Comparison of ENCODE assay signal across 8 cellular contexts in the genomic region with DNA sequence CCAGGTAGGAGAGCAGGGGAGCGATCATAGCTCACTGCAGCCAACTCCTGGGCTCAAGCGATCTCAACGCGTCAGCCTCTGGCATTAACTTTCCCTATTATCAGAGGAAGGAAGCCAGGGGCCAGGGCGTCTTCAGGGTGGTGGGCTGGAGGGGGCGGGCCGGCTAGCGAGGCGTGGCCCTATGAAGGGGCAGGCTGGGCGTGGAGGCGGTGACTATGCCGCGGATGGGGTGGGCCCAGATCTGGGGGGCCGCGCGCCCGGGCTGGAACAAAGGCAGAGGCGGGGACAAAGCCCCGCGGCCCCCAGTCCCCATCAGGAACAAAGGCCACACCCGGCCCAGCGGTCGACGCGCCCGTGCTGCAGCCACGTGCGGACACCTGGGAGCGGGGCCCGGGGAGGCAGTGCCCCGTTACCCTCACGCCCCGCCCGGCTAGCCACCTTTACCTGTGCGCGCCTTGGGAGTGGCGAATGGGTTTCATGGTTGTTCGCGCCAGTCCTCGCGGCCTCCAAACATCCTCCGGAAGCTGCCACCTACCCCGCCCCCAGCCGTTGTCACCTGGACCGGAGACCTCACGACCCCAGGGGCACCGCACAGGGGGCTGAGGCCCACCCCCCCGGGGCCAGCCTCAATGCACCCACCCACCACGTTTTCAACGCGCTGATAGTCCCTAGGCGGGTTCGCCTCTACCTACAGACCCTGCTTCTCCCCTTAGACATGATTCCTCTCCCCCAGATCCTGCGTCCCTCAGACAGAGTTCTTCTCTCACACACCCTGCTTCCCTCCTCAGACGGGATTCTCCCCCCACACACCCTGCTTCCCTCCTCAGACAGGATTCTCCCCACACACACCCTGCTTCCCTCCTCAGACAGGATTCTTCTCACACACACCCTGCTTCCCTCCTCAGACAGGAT. TPM values are rescaled to one million over a fixed set of nuclear protein-coding genes. Genes with fewer than 3 reads are reported as not detected.
DNase-seq lines count a peak whose midpoint lies in the region; TF ChIP-seq lines count a peak whose summit lies in the region.

No MANE protein-coding gene starts in this region.

- TF ChIP-seq EP300 in Ishikawa (IDR thresholded peaks at IDR 0.05; ENCODE audit: borderline replicate concordance), result no peak

- H2AFZ ChIP-seq in ACC112 (ENCODE audit: low read length, unreplicated experiment), result peak overlapping the region; percentile 7

- H3K9me3 ChIP-seq in iPS-18a (ENCODE audit: control insufficient read depth, low read depth, low read length) (no peaks in the 10 kb centered on the region), MG63 (no peaks in the 10 kb centered on the region)

- peak overlapping the region; percentile 51 for H3K4me3 ChIP-seq in ACC112 (ENCODE audit: low read depth, low read length)
- H3K4me3 ChIP-seq in iPS-18a (ENCODE audit: low read length), result peak overlapping the region; percentile 59
- no peak overlapping the region for H3K4me3 ChIP-seq in MG63

- peak overlapping the region; percentile 86 for H3K9ac ChIP-seq in iPS-18a (ENCODE audit: low read length)

- H3K4me1 ChIP-seq in ACC112 (ENCODE audit: control insufficient read depth, insufficient read depth, low read length, unreplicated experiment) (no peaks in the 10 kb centered on the region), iPS-18a (ENCODE audit: control insufficient read depth, low read depth, low read length) (peaks cover 5% of the 10 kb centered on the region)

- H3K79me2 ChIP-seq in ACC112 (ENCODE audit: control insufficient read depth, insufficient read depth, low read length, unreplicated experiment), result no peaks in the 10 kb centered on the region

- no peak overlapping the region for H3K27ac ChIP-seq in ACC112 (ENCODE audit: low read depth, low read length)
- H3K27ac ChIP-seq in iPS-18a (ENCODE audit: low read length), result peak overlapping the region; percentile 94

- H3K27me3 ChIP-seq in ACC112 (ENCODE audit: insufficient read depth, low read length), result peaks cover 19% of the 10 kb centered on the region
- peaks cover 34% of the 10 kb centered on the region for H3K27me3 ChIP-seq in iPS-18a (ENCODE audit: control insufficient read depth, insufficient read depth, low read length)
- peaks cover 11% of the 10 kb centered on the region for H3K27me3 ChIP-seq in MG63

- TF ChIP-seq RAD21 in Ishikawa (IDR thresholded peaks at IDR 0.05; ENCODE audit: low read depth), result no peak

- peak; percentile 34 for DNase-seq in activated effector memory CD4-positive, alpha-beta T cell treated with Interleukin-2 at 50 U/mL for 16 hours
- DNase-seq in stimulated activated CD4-positive, alpha-beta T cell treated with anti-CD3 and anti-CD28 coated beads, Interleukin-4, amount 100 ng/mL, for 1 hour, result peak; percentile 46
- DNase-seq in NCI-H1694 (lab: John Stamatoyannopoulos, UW) (no peak), MG63 (no peak), cerebellum (ENCODE audit: low spot score) (no peak)

- H3K36me3 ChIP-seq in ACC112 (ENCODE audit: insufficient read depth, low read length) (no peaks in the 10 kb centered on the region), iPS-18a (ENCODE audit: control insufficient read depth, low read depth, low read length) (no peaks in the 10 kb centered on the region), MG63 (no peaks in the 10 kb centered on the region)

TF ChIP-seq in Ishikawa, 13 proteins besides CTCF, POLR2A, EP300 and RAD21:
- TF ChIP-seq TAF1 (IDR thresholded peaks at IDR 0.05; ENCODE audit: low read depth) (peak; percentile 32; the same call in 1 of the 2 replicates), TCF12 (IDR thresholded peaks at IDR 0.05; ENCODE audit: low read depth) (peak; percentile 60; the same call in 1 of the 2 replicates), CREB1 (IDR thresholded peaks at IDR 0.05; ENCODE audit: low read depth) (no peak), FOXM1 (IDR thresholded peaks at IDR 0.05; ENCODE audit: borderline replicate concordance, low read depth) (no peak), NFIC (IDR thresholded peaks at IDR 0.05) (no peak; the same call in 1 of the 2 replicates), CEBPB (IDR thresholded peaks at IDR 0.05) (no peak), YY1 (IDR thresholded peaks at IDR 0.05; ENCODE audit: low read depth) (no peak), TEAD4 (IDR thresholded peaks at IDR 0.05) (no peak), ZBTB7A (IDR thresholded peaks at IDR 0.05; ENCODE audit: low read depth) (peak; percentile 83), EGR1 (IDR thresholded peaks at IDR 0.05) (no peak), USF1 (IDR thresholded peaks at IDR 0.05) (peak; percentile 40)
- TF ChIP-seq, protein P1, sequence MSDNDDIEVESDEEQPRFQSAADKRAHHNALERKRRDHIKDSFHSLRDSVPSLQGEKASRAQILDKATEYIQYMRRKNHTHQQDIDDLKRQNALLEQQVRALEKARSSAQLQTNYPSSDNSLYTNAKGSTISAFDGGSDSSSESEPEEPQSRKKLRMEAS (IDR thresholded peaks at IDR 0.05), result peak; percentile 99
- TF ChIP-seq, protein P2, sequence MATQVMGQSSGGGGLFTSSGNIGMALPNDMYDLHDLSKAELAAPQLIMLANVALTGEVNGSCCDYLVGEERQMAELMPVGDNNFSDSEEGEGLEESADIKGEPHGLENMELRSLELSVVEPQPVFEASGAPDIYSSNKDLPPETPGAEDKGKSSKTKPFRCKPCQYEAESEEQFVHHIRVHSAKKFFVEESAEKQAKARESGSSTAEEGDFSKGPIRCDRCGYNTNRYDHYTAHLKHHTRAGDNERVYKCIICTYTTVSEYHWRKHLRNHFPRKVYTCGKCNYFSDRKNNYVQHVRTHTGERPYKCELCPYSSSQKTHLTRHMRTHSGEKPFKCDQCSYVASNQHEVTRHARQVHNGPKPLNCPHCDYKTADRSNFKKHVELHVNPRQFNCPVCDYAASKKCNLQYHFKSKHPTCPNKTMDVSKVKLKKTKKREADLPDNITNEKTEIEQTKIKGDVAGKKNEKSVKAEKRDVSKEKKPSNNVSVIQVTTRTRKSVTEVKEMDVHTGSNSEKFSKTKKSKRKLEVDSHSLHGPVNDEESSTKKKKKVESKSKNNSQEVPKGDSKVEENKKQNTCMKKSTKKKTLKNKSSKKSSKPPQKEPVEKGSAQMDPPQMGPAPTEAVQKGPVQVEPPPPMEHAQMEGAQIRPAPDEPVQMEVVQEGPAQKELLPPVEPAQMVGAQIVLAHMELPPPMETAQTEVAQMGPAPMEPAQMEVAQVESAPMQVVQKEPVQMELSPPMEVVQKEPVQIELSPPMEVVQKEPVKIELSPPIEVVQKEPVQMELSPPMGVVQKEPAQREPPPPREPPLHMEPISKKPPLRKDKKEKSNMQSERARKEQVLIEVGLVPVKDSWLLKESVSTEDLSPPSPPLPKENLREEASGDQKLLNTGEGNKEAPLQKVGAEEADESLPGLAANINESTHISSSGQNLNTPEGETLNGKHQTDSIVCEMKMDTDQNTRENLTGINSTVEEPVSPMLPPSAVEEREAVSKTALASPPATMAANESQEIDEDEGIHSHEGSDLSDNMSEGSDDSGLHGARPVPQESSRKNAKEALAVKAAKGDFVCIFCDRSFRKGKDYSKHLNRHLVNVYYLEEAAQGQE (IDR thresholded peaks at IDR 0.05; ENCODE audit: low read depth), result no peak
TF ChIP-seq in Ishikawa: peak in this region for 5.

RNA-seq across cellular contexts. Expression of gene TRIM28, which starts 5.4 kb away (rescaled TPM):
- total RNA-seq in MG63 (2014; rRNA removed; shearing (Covaris generic); ENCODE audit: low replicate concordance), result 352 and 641 TPM in 2 replicates
- 207 TPM for total RNA-seq in cerebellum

RNA-seq across cellular contexts. Expression of gene CHMP2A, which starts 16.4 kb away (rescaled TPM):
- 50.3 and 58.8 TPM in 2 replicates for total RNA-seq in MG63 (2014; rRNA removed; shearing (Covaris generic); ENCODE audit: low replicate concordance)
- 31.8 TPM for total RNA-seq in cerebellum

RNA-seq across cellular contexts. Expression of gene ZBTB45, which starts 18.9 kb away (rescaled TPM):
- total RNA-seq in MG63 (2014; rRNA removed; shearing (Covaris generic); ENCODE audit: low replicate concordance), result 8.3 and 24.7 TPM in 2 replicates
- total RNA-seq in cerebellum, result 7.5 TPM

RNA-seq across cellular contexts. Expression of gene UBE2M, which starts 19.9 kb away (rescaled TPM):
- 132 and 239 TPM in 2 replicates for total RNA-seq in MG63 (2014; rRNA removed; shearing (Covaris generic); ENCODE audit: low replicate concordance)
- total RNA-seq in cerebellum, result 36.0 TPM

RNA-seq across cellular contexts. Expression of gene SLC27A5, which starts 26.7 kb away (rescaled TPM):
- total RNA-seq in MG63 (2014; rRNA removed; shearing (Covaris generic); ENCODE audit: low replicate concordance), result 5.5 and 13.0 TPM in 2 replicates
- total RNA-seq in cerebellum, result 6.8 TPM

Comparison
In these comparisons a context has a peak if more than half of its experiments do, and no peak if none do; other contexts are left out.
1. DNase-seq: peak in activated effector memory CD4-positive, alpha-beta T cell treated with Interleukin-2 at 50 U/mL for 16 hours (single experiment) and stimulated activated CD4-positive, alpha-beta T cell treated with anti-CD3 and anti-CD28 coated beads, Interleukin-4, amount 100 ng/mL, for 1 hour (single experiment); none in NCI-H1694 (single experiment), MG63 (single experiment) and cerebellum (single experiment).